Comparison of ENCODE assay signal across 1 cellular context in the genomic region with DNA sequence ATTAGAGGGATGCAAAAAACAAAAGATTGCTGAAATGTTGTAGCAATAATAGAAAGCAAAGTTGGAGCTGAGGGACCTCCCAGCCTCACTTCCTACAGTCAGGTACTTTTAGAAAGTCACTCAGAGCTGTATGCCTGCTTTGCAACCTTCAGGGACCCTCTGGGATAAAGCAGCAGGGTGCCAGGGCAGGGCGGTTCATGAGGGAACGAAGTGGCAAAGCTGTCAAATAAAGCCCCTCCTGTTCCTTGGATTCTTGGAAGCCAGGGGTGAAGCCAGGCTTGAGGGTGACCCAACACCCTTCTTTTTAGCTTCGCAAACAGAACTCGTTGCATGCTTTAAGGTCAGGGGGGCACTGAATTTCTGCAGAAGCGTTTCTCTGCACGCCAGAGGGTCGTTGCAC.
TF ChIP-seq lines count a peak whose summit lies in the region.

No MANE protein-coding gene starts in this region.

TF ChIP-seq in H1, 55 proteins besides CTCF, POLR2A, EP300 and RAD21:
- TF ChIP-seq KDM4A (IDR thresholded peaks at IDR 0.05; ENCODE audit: low read depth, low read length, severe bottlenecking) (no peak), CHD7 (IDR thresholded peaks at IDR 0.05; ENCODE audit: insufficient replicate concordance, low read length) (no peak), NRF1 (IDR thresholded peaks at IDR 0.05; ENCODE audit: low read depth, low read length) (no peak), FOSL1 (IDR thresholded peaks at IDR 0.05; ENCODE audit: insufficient read depth, low read depth, low read length) (no peak), ZNF274 (IDR thresholded peaks at IDR 0.05; ENCODE audit: borderline replicate concordance, extremely low read depth, low read length) (no peak), SIX5 (IDR thresholded peaks at IDR 0.05; ENCODE audit: low read depth, low read length) (no peak), CREB1 (IDR thresholded peaks at IDR 0.05) (no peak), EZH2 (IDR thresholded peaks at IDR 0.05; ENCODE audit: low read depth, low read length, severe bottlenecking) (no peak), JUND (IDR thresholded peaks at IDR 0.05; ENCODE audit: low read length) (no peak)
